In genomic region chr15:77607111-77607893, GRCh38 we compare ENCODE assay signal across 12 cellular contexts. TPM values are rescaled to one million over a fixed set of nuclear protein-coding genes. Genes with fewer than 3 reads are reported as not detected.
A peak's percentile ranks its signal among the peaks of the same experiment; 100 is the strongest.
DNase-seq lines count a peak whose midpoint lies in the region; ATAC-seq and TF ChIP-seq lines count a peak whose summit lies in the region.
"Had no signal": no experiment of that assay in that cellular context is flagged by ENCODE, and none has a peak within 500 bp of the region (broad histone marks: within the 10 kb centered on the region; RNA-seq: fewer than 3 reads in every experiment).

No MANE protein-coding gene starts in this region.

- H3K27me3 Mint-ChIP-seq in CD8-positive, alpha-beta memory T cell, result peaks cover 0 to 23% of the 10 kb centered on the region in 2 donors
- H3K27me3 Mint-ChIP-seq in activated T-cell treated with anti-CD3 and anti-CD28 coated beads, Interleukin-2, amount 50 U/mL, for 24 hours, result peaks cover 19% of the 10 kb centered on the region
- peaks cover 56% of the 10 kb centered on the region for H3K27me3 Mint-ChIP-seq in Calu3 (ENCODE audit: unreplicated experiment)

- peak overlapping the region; percentile 67 for H3K56ac ChIP-seq in mesendoderm (ENCODE audit: low read length)

- POLR2A ChIA-PET in CD8-positive, alpha-beta memory T cell (lab: Charles Lee), result no interaction called here

- H3K9ac ChIP-seq in mesendoderm (ENCODE audit: low read length), result no peak overlapping the region

- H3K9me3 ChIP-seq in CD8-positive, alpha-beta memory T cell (ENCODE audit: low read length), result no peaks in the 10 kb centered on the region

- no peak overlapping the region for H3K4me3 Mint-ChIP-seq in CD8-positive, alpha-beta memory T cell
- no peak overlapping the region for H3K4me3 Mint-ChIP-seq in activated T-cell treated with anti-CD3 and anti-CD28 coated beads, Interleukin-2, amount 50 U/mL, for 24 hours
- no peak overlapping the region for H3K4me3 Mint-ChIP-seq in Calu3 (ENCODE audit: low read depth, unreplicated experiment)
- H3K4me3 Mint-ChIP-seq: CD4-positive, alpha-beta memory T cell; stimulated activated effector memory CD8-positive, alpha-beta T cell treated with anti-CD3 and anti-CD28 coated beads, Interleukin-12 subunit alpha, Interleukin-12 subunit beta, amount 100 ng/mL, for 72 hours had no signal

- H4K5ac ChIP-seq in mesendoderm (ENCODE audit: low read length), result no peak overlapping the region

- peak overlapping the region; percentile 13 for H2BK5ac ChIP-seq in mesendoderm (ENCODE audit: low read length)

- H3K27me3 ChIP-seq in mesendoderm (ENCODE audit: insufficient read depth, low read length, poor library complexity), result no peaks in the 10 kb centered on the region
- H3K27me3 ChIP-seq in CD8-positive, alpha-beta memory T cell (ENCODE audit: insufficient read depth, low read length, poor library complexity, severe bottlenecking), result no peaks in the 10 kb centered on the region

- H2BK120ac ChIP-seq in mesendoderm (ENCODE audit: low read depth, low read length), result no peak overlapping the region

- no peak overlapping the region for H3K4ac ChIP-seq in mesendoderm (ENCODE audit: low read depth, low read length)

- H3K36me3 Mint-ChIP-seq in CD8-positive, alpha-beta memory T cell, result no peaks in the 10 kb centered on the region
- H3K36me3 Mint-ChIP-seq in activated T-cell treated with anti-CD3 and anti-CD28 coated beads, Interleukin-2, amount 50 U/mL, for 24 hours (ENCODE audit: low read depth), result no peaks in the 10 kb centered on the region
- H3K36me3 Mint-ChIP-seq in Calu3 (ENCODE audit: insufficient read depth, unreplicated experiment), result no peaks in the 10 kb centered on the region
- H3K36me3 Mint-ChIP-seq: CD4-positive, alpha-beta memory T cell had no signal

- H3K4me2 ChIP-seq in mesendoderm (ENCODE audit: low read length), result no peak overlapping the region

- no peaks in the 10 kb centered on the region for H3K79me1 ChIP-seq in mesendoderm (ENCODE audit: low read length)

- WGBS in mesendoderm (ENCODE audit: extremely low coverage, insufficient coverage, low lambda C conversion rate), result no CpG with 5 or more reads among the region's 17 CpGs

- H2BK15ac ChIP-seq in mesendoderm (replicated peaks; ENCODE audit: low read depth), result no peak overlapping the region

- no peak overlapping the region for H4K8ac ChIP-seq in mesendoderm (ENCODE audit: low read depth, low read length)

- peaks cover 4% of the 10 kb centered on the region for H3K4me1 ChIP-seq in mesendoderm (ENCODE audit: control insufficient read depth, low read depth, low read length)
- no peaks in the 10 kb centered on the region for H3K4me1 ChIP-seq in CD8-positive, alpha-beta memory T cell (ENCODE audit: insufficient read depth, low read length)

- CTCF ChIA-PET in CD8-positive, alpha-beta memory T cell (lab: Charles Lee), result no interaction called here
- CTCF ChIA-PET in Calu3 (lab: Charles Lee), result interaction anchor here (1.2 to 1.4 kb wide), 2 partner anchors 18 to 26 kb away, joined by 3 read pairs; no protein-coding TSS in a partner anchor

- H3K4me1 Mint-ChIP-seq in CD8-positive, alpha-beta memory T cell, result peaks cover 4 to 10% (median 9%) of the 10 kb centered on the region in 3 donors
- H3K4me1 Mint-ChIP-seq in activated T-cell treated with anti-CD3 and anti-CD28 coated beads, Interleukin-2, amount 50 U/mL, for 24 hours (ENCODE audit: low read depth), result peaks cover 4% of the 10 kb centered on the region
- no peaks in the 10 kb centered on the region for H3K4me1 Mint-ChIP-seq in Calu3 (ENCODE audit: low read depth, unreplicated experiment)

- no TSS peak for BruUV-seq in Calu3 (replicated peaks; lab: Mats Ljungman, UMichigan)

- H3K4me3 ChIP-seq in AG10803 (ENCODE audit: low read length), result no peak overlapping the region
- no peak overlapping the region for H3K4me3 ChIP-seq in mesendoderm (ENCODE audit: low read length)
- H3K4me3 ChIP-seq in CD8-positive, alpha-beta memory T cell (ENCODE audit: low read length), result no peak overlapping the region

- no peak overlapping the region for H3K18ac ChIP-seq in mesendoderm (ENCODE audit: low read length)

- intact Hi-C loops in Calu3 (cut with micrococcal nuclease; ENCODE audit: unreplicated experiment), result no loop called here

- no peaks in the 10 kb centered on the region for H3K36me3 ChIP-seq in mesendoderm (ENCODE audit: control insufficient read depth, insufficient read depth, low read length)
- no peaks in the 10 kb centered on the region for H3K36me3 ChIP-seq in CD8-positive, alpha-beta memory T cell (ENCODE audit: insufficient read depth, low read length)

- ATAC-seq in omental fat pad (ENCODE audit: low FRiP score), result no peak
- ATAC-seq: stimulated activated effector memory CD8-positive, alpha-beta T cell treated with anti-CD3 and anti-CD28 coated beads, Interleukin-12 subunit alpha, Interleukin-12 subunit beta, amount 100 ng/mL, for 72 hours had no signal

- TF ChIP-seq CTCF in AG10803 (conservative IDR thresholded peaks at IDR 0.05; ENCODE audit: low read length) (no peak), Calu3 (IDR thresholded peaks at IDR 0.05; ENCODE audit: unreplicated experiment) (no peak), omental fat pad (IDR thresholded peaks at IDR 0.05) (no peak)

- peak; percentile 40 for DNase-seq in AG10803 (ENCODE audit: low read depth)
- peak; percentile 81 for DNase-seq in MV-4-11 (lab: John Stamatoyannopoulos, UW)
- peak; percentile 74 for DNase-seq in mesendoderm
- DNase-seq in CD8-positive, alpha-beta memory T cell, result no peak
- DNase-seq in activated T-cell treated with anti-CD3 and anti-CD28 coated beads, Interleukin-2, amount 50 U/mL, for 24 hours, result no peak
- no peak for DNase-seq in Calu3
- no peak for DNase-seq in omental fat pad (ENCODE audit: low spot score)
- DNase-seq: activated CD4-positive, alpha-beta T cell treated with anti-CD3 and anti-CD28 coated beads, Interleukin-2, amount 50 U/mL, for 1 hour; CD4-positive, alpha-beta memory T cell; HCEC 1CT had no signal

- no peak overlapping the region for H3K27ac Mint-ChIP-seq in CD8-positive, alpha-beta memory T cell
- H3K27ac Mint-ChIP-seq in activated T-cell treated with anti-CD3 and anti-CD28 coated beads, Interleukin-2, amount 50 U/mL, for 24 hours, result no peak overlapping the region
- H3K27ac Mint-ChIP-seq in Calu3 (ENCODE audit: unreplicated experiment), result no peak overlapping the region
- H3K27ac Mint-ChIP-seq: CD4-positive, alpha-beta memory T cell; stimulated activated effector memory CD8-positive, alpha-beta T cell treated with anti-CD3 and anti-CD28 coated beads, Interleukin-12 subunit alpha, Interleukin-12 subunit beta, amount 100 ng/mL, for 72 hours had no signal

- H3K27ac ChIP-seq in cingulate gyrus (ENCODE audit: low read depth, low read length) (peak overlapping the region; percentile 86), mesendoderm (ENCODE audit: low read depth, low read length) (no peak overlapping the region)
- no peak overlapping the region for H3K27ac ChIP-seq in CD8-positive, alpha-beta memory T cell (ENCODE audit: low read depth, low read length)

- no peaks in the 10 kb centered on the region for H3K79me2 ChIP-seq in mesendoderm (ENCODE audit: control insufficient read depth, insufficient read depth, low read length)

- no peak overlapping the region for H3K23ac ChIP-seq in mesendoderm (ENCODE audit: low read length)

- peaks cover 0 to 1% (median 0%) of the 10 kb centered on the region in 5 donors for H3K9me3 Mint-ChIP-seq in CD8-positive, alpha-beta memory T cell
- no peaks in the 10 kb centered on the region for H3K9me3 Mint-ChIP-seq in activated T-cell treated with anti-CD3 and anti-CD28 coated beads, Interleukin-2, amount 50 U/mL, for 24 hours
- H3K9me3 Mint-ChIP-seq in Calu3 (ENCODE audit: low read depth, unreplicated experiment), result no peaks in the 10 kb centered on the region
- H3K9me3 Mint-ChIP-seq: stimulated activated effector memory CD8-positive, alpha-beta T cell treated with anti-CD3 and anti-CD28 coated beads, Interleukin-12 subunit alpha, Interleukin-12 subunit beta, amount 100 ng/mL, for 72 hours had no signal

- H2AK5ac ChIP-seq in mesendoderm (ENCODE audit: low read length), result no peak overlapping the region

RNA-seq across cellular contexts. Expression of gene LINGO1, which starts 25.4 kb away (rescaled TPM):
- 5.0 TPM for polyA plus RNA-seq in mesendoderm (2013, experiment 1 of 2)
- 4.7 TPM for polyA plus RNA-seq in mesendoderm (2013, experiment 2 of 2)
- not detected for total RNA-seq in CD8-positive, alpha-beta memory T cell
- polyA plus RNA-seq in CD8-positive, alpha-beta memory T cell, result not detected
- total RNA-seq in Calu3 (2022), result 0.27 TPM in 1 of 2 replicates, not detected in the other
- total RNA-seq in omental fat pad, result 1 to 10 TPM in 2 of 4 donors, under 1 TPM in 2; 0.36 to 1.7 (median 0.69) TPM
- total RNA-seq: CD4-positive, alpha-beta memory T cell had no signal
- polyA plus RNA-seq: CD4-positive, alpha-beta memory T cell had no signal

Comparison
In these comparisons a context has a peak if more than half of its experiments do, and no peak if none do; other contexts are left out.
1. DNase-seq: peak in AG10803 (single experiment), MV-4-11 (single experiment) and mesendoderm (single experiment); none in CD8-positive, alpha-beta memory T cell (0 of 5), activated T-cell treated with anti-CD3 and anti-CD28 coated beads, Interleukin-2, amount 50 U/mL, for 24 hours (single experiment), Calu3 (single experiment) and omental fat pad (single experiment).